Comparison of ENCODE assay signal across 21 cellular contexts in the genomic region with DNA sequence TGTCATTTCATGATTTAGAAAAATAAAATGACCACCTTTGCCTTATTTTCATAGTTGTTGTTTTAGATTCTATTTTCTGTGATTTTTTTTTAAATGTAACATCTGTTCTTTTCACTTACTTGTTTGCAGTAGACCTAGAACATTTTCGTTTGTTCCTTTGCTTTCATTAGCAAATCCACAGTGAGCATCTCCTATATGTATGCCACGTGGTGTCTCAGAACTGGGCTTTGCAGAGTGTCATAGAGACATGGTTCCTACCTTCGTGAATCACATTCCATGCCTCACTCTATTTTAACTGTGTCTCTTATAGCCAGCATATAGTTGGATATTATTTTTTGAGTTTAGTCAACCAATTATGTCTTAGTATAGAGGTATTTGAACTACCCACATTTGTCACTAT.
DNase-seq lines count a peak whose midpoint lies in the region; ATAC-seq and TF ChIP-seq lines count a peak whose summit lies in the region.
"Had no signal": no experiment of that assay in that cellular context is flagged by ENCODE, and none has a peak within 500 bp of the region (broad histone marks: within the 10 kb centered on the region; RNA-seq: fewer than 3 reads in every experiment).

No MANE protein-coding gene starts in this region.

- H3K79me2 ChIP-seq in MM.1S (ENCODE audit: low read length), result no peaks in the 10 kb centered on the region

- H3K4me3 Mint-ChIP-seq in natural killer cell treated with Interleukin-12 subunit alpha and Interleukin-12 subunit beta and Interleukin-15 and Interleukin-18, amount 100 ng/mL, for 72 hours, result peak overlapping the region; percentile 73
- no peak overlapping the region for H3K4me3 Mint-ChIP-seq in natural killer cell
- H3K4me3 Mint-ChIP-seq in stimulated activated effector memory CD8-positive, alpha-beta T cell treated with anti-CD3 and anti-CD28 coated beads, Interleukin-12 subunit alpha, Interleukin-12 subunit beta, amount 100 ng/mL, for 72 hours, result no peak overlapping the region
- H3K4me3 Mint-ChIP-seq in CD4-positive, alpha-beta T cell, result no peak overlapping the region
- H3K4me3 Mint-ChIP-seq: CD4-positive, alpha-beta memory T cell had no signal

- POLR2A ChIA-PET in CD4-positive, alpha-beta T cell (lab: Charles Lee), result no interaction called here

- H3K4me1 Mint-ChIP-seq in natural killer cell treated with Interleukin-12 subunit alpha and Interleukin-12 subunit beta and Interleukin-15 and Interleukin-18, amount 100 ng/mL, for 72 hours (ENCODE audit: low read depth in 2 of 2), result peaks cover 63 to 64% of the 10 kb centered on the region in 2 donors
- H3K4me1 Mint-ChIP-seq in natural killer cell, result peaks cover 21 to 43% of the 10 kb centered on the region in 2 donors
- H3K4me1 Mint-ChIP-seq in stimulated activated effector memory CD8-positive, alpha-beta T cell treated with anti-CD3 and anti-CD28 coated beads, Interleukin-12 subunit alpha, Interleukin-12 subunit beta, amount 100 ng/mL, for 72 hours, result peaks cover 53% of the 10 kb centered on the region
- H3K4me1 Mint-ChIP-seq in CD4-positive, alpha-beta T cell (ENCODE audit: low read depth), result peaks cover 31% of the 10 kb centered on the region

- H3K9ac ChIP-seq in MM.1S (ENCODE audit: low read length), result peak overlapping the region; percentile 18

- H3K27me3 Mint-ChIP-seq in natural killer cell treated with Interleukin-12 subunit alpha and Interleukin-12 subunit beta and Interleukin-15 and Interleukin-18, amount 100 ng/mL, for 72 hours, result no peaks in the 10 kb centered on the region
- no peaks in the 10 kb centered on the region for H3K27me3 Mint-ChIP-seq in natural killer cell (ENCODE audit: low read depth in 2 of 2)
- H3K27me3 Mint-ChIP-seq in CD4-positive, alpha-beta T cell, result no peaks in the 10 kb centered on the region
- H3K27me3 Mint-ChIP-seq: CD4-positive, alpha-beta memory T cell had no signal

- no peaks in the 10 kb centered on the region for H4K20me1 ChIP-seq in MM.1S (ENCODE audit: insufficient read depth, low read length)

- CTCF ChIA-PET in CD4-positive, alpha-beta T cell (lab: Charles Lee), result interaction anchor here (1.1 kb wide), 1 partner anchor 10 kb away, joined by 3 read pairs; no protein-coding TSS in a partner anchor

- H3K4me1 ChIP-seq in MM.1S (ENCODE audit: low read length), result peaks cover 20% of the 10 kb centered on the region; the same call in 1 of the 2 replicates
- H3K4me1 ChIP-seq: Caco-2 had no signal

- peaks cover 14% of the 10 kb centered on the region for H3F3A ChIP-seq in MM.1S (ENCODE audit: insufficient read depth, low read length)

- ATAC-seq in natural killer cell treated with Interleukin-12 subunit alpha and Interleukin-12 subunit beta and Interleukin-15 and Interleukin-18, amount 100 ng/mL, for 72 hours, result no peak
- ATAC-seq in natural killer cell, result no peak
- peak; percentile 38 for ATAC-seq in GM18517 (IDR thresholded peaks at IDR 0.05; ENCODE audit: unreplicated experiment)
- ATAC-seq in stimulated activated effector memory CD8-positive, alpha-beta T cell treated with anti-CD3 and anti-CD28 coated beads, Interleukin-12 subunit alpha, Interleukin-12 subunit beta, amount 100 ng/mL, for 72 hours, result peak; percentile 9
- no peak for ATAC-seq in CD4-positive, alpha-beta T cell (ENCODE audit: poor library complexity)
- ATAC-seq: SK-N-SH treated with all-trans-retinoic acid at 6 μM for 48 hours had no signal

- peak overlapping the region; percentile 42; the same call in 1 of the 2 replicates for H3K4me2 ChIP-seq in MM.1S (ENCODE audit: low read depth, low read length)

- peak overlapping the region; percentile 23; the same call in 1 of the 2 replicates for H2AFZ ChIP-seq in MM.1S (ENCODE audit: low read length)

- H3K9me2 ChIP-seq in MM.1S (replicated peaks; ENCODE audit: insufficient read depth, low read length), result no peaks in the 10 kb centered on the region

- H3K36me3 Mint-ChIP-seq in natural killer cell treated with Interleukin-12 subunit alpha and Interleukin-12 subunit beta and Interleukin-15 and Interleukin-18, amount 100 ng/mL, for 72 hours, result peaks cover 5% of the 10 kb centered on the region
- no peaks in the 10 kb centered on the region for H3K36me3 Mint-ChIP-seq in natural killer cell
- no peaks in the 10 kb centered on the region for H3K36me3 Mint-ChIP-seq in stimulated activated effector memory CD8-positive, alpha-beta T cell treated with anti-CD3 and anti-CD28 coated beads, Interleukin-12 subunit alpha, Interleukin-12 subunit beta, amount 100 ng/mL, for 72 hours
- H3K36me3 Mint-ChIP-seq in CD4-positive, alpha-beta T cell (ENCODE audit: low read depth), result no peaks in the 10 kb centered on the region
- H3K36me3 Mint-ChIP-seq: CD4-positive, alpha-beta memory T cell had no signal

- peak overlapping the region; percentile 73 for H3K27ac ChIP-seq in MM.1S (ENCODE audit: low read length)
- no peak overlapping the region for H3K27ac ChIP-seq in CD4-positive, alpha-beta T cell (ENCODE audit: low read depth, low read length)
- H3K27ac ChIP-seq: Peyer's patch had no signal

- no peaks in the 10 kb centered on the region for H3K27me3 ChIP-seq in MM.1S (replicated peaks; ENCODE audit: insufficient read depth, low read length)
- H3K27me3 ChIP-seq in CD4-positive, alpha-beta T cell (ENCODE audit: control insufficient read depth, insufficient read depth, low read length), result no peaks in the 10 kb centered on the region
- H3K27me3 ChIP-seq: BE2C, Peyer's patch had no signal

- peak overlapping the region; percentile 88 to 95 for H3K27ac Mint-ChIP-seq in natural killer cell treated with Interleukin-12 subunit alpha and Interleukin-12 subunit beta and Interleukin-15 and Interleukin-18, amount 100 ng/mL, for 72 hours
- H3K27ac Mint-ChIP-seq in natural killer cell, result peak overlapping the region in 1 of 2 donors; percentile 46
- H3K27ac Mint-ChIP-seq in stimulated activated effector memory CD8-positive, alpha-beta T cell treated with anti-CD3 and anti-CD28 coated beads, Interleukin-12 subunit alpha, Interleukin-12 subunit beta, amount 100 ng/mL, for 72 hours, result no peak overlapping the region
- no peak overlapping the region for H3K27ac Mint-ChIP-seq in CD4-positive, alpha-beta T cell

- peak overlapping the region; percentile 32; the same call in 1 of the 2 replicates for H3K4me3 ChIP-seq in MM.1S (ENCODE audit: low read length)
- H3K4me3 ChIP-seq: Peyer's patch had no signal

- intact Hi-C loops in natural killer cell (cut with micrococcal nuclease), result no loop called here
- intact Hi-C loops in CD4-positive, alpha-beta T cell (cut with DNase I, micrococcal nuclease), result no loop called here

- no peak for DNase-seq in natural killer cell treated with Interleukin-12 subunit alpha and Interleukin-12 subunit beta and Interleukin-15 and Interleukin-18, amount 100 ng/mL, for 72 hours (ENCODE audit: low spot score)
- no peak for DNase-seq in natural killer cell
- DNase-seq in MM.1S, result peak; percentile 82
- DNase-seq in stimulated activated effector memory CD8-positive, alpha-beta T cell treated with anti-CD3 and anti-CD28 coated beads, Interleukin-12 subunit alpha, Interleukin-12 subunit beta, amount 100 ng/mL, for 72 hours (ENCODE audit: low spot score in 2 of 2), result peak in 1 of 2 donors; percentile 18
- no peak for DNase-seq in ecto neural progenitor cell (ENCODE audit: low spot score)
- DNase-seq in activated CD8-positive, alpha-beta memory T cell treated with anti-CD3 and anti-CD28 coated beads, Interleukin-2, amount 50 U/mL, for 48 hours, result no peak
- DNase-seq in CD4-positive, alpha-beta T cell, result no peak
- DNase-seq: BE2C; Caco-2; CD4-positive, alpha-beta memory T cell; DMS 273 treated with DMSO at 0.1 percent for 48 hours; DMS79 treated with DMSO at 0.1 percent for 48 hours; KG1; NCI-H1105 treated with DMSO at 0.1 percent for 48 hours; NCI-H1694; NCI-H2081 treated with DMSO at 0.1 percent for 48 hours; NCI-H510A; NCI-H748 treated with DMSO at 0.1 percent for 48 hours had no signal

- no peaks in the 10 kb centered on the region for H3K36me3 ChIP-seq in MM.1S (replicated peaks; ENCODE audit: insufficient read depth, low read length)
- H3K36me3 ChIP-seq: BE2C, Peyer's patch had no signal

- no peaks in the 10 kb centered on the region for H3K9me3 ChIP-seq in MM.1S (replicated peaks; ENCODE audit: insufficient read depth, low read length)
- no peaks in the 10 kb centered on the region for H3K9me3 ChIP-seq in CD4-positive, alpha-beta T cell (ENCODE audit: control insufficient read depth, low read length)
- H3K9me3 ChIP-seq: BE2C, Caco-2, Peyer's patch had no signal

- H3K9me3 Mint-ChIP-seq in natural killer cell treated with Interleukin-12 subunit alpha and Interleukin-12 subunit beta and Interleukin-15 and Interleukin-18, amount 100 ng/mL, for 72 hours, result peaks cover 4% of the 10 kb centered on the region
- no peaks in the 10 kb centered on the region for H3K9me3 Mint-ChIP-seq in natural killer cell
- no peaks in the 10 kb centered on the region for H3K9me3 Mint-ChIP-seq in stimulated activated effector memory CD8-positive, alpha-beta T cell treated with anti-CD3 and anti-CD28 coated beads, Interleukin-12 subunit alpha, Interleukin-12 subunit beta, amount 100 ng/mL, for 72 hours
- H3K9me3 Mint-ChIP-seq in CD4-positive, alpha-beta T cell, result no peaks in the 10 kb centered on the region
- H3K9me3 Mint-ChIP-seq: CD4-positive, alpha-beta memory T cell had no signal

- TF ChIP-seq CTCF in natural killer cell (IDR thresholded peaks at IDR 0.05) (no peak), MM.1S (IDR thresholded peaks at IDR 0.05; ENCODE audit: low read length) (no peak)
- TF ChIP-seq CTCF in CD4-positive, alpha-beta T cell (IDR thresholded peaks at IDR 0.05), result no peak

Comparison
In these comparisons a context has a peak if more than half of its experiments do, and no peak if none do; other contexts are left out.
1. ATAC-seq: peak in GM18517 (single experiment) and stimulated activated effector memory CD8-positive, alpha-beta T cell treated with anti-CD3 and anti-CD28 coated beads, Interleukin-12 subunit alpha, Interleukin-12 subunit beta, amount 100 ng/mL, for 72 hours (single experiment); none in natural killer cell treated with Interleukin-12 subunit alpha and Interleukin-12 subunit beta and Interleukin-15 and Interleukin-18, amount 100 ng/mL, for 72 hours (0 of 2), natural killer cell (0 of 3) and CD4-positive, alpha-beta T cell (single experiment).
2. H3K27ac Mint-ChIP-seq: peak in natural killer cell treated with Interleukin-12 subunit alpha and Interleukin-12 subunit beta and Interleukin-15 and Interleukin-18, amount 100 ng/mL, for 72 hours (2 of 2); none in stimulated activated effector memory CD8-positive, alpha-beta T cell treated with anti-CD3 and anti-CD28 coated beads, Interleukin-12 subunit alpha, Interleukin-12 subunit beta, amount 100 ng/mL, for 72 hours (single experiment) and CD4-positive, alpha-beta T cell (single experiment).